ENCODE assay signal across 1 cellular context in the genomic region with DNA sequence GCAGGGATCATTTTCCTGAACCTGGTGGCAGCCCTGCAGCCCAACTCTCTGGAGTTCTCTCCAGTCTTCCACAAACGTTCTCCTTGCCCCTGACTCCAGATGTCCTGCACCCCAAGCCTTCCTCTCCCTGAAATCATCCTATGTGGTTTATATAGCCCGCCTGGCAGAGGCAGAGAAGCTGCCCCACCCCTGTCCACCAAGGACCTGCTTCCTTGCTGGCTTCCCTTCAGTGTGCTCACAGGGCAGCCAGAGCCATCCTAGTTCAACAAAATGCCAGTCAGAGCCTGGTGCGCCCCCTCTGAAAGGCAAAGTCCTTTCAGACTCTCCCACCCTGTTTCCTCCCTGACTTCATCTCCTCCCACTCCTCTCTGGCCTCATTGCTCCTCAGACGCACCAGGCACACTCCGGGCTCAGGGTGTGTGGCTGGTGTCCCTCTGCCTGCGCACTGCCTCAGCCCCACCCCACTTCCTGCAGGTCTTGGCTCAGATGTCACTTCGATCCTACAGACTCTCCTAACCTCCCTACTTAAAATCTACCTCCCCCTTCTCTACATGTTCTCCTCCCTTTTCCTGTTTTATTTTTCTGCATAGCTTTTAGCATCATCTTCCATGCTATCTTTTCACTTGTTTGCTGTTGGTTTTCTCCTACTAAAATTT.
TF ChIP-seq lines count a peak whose summit lies in the region.

No MANE protein-coding gene starts in this region.

TF ChIP-seq in K562, 482 proteins besides CTCF, POLR2A, EP300 and RAD21:
- peak; percentile 56 to 58; a peak in 2 of 4 replicates for TF ChIP-seq NRF1 (conservative IDR thresholded peaks at IDR 0.05 in 1 of 2, IDR thresholded peaks at IDR 0.05 in 1 of 2)
- no peak for TF ChIP-seq ETV6 (IDR thresholded peaks at IDR 0.05; ENCODE audit: borderline replicate concordance in 1 of 2, low read depth in 2 of 2, low read length in 1 of 2)
- no peak for TF ChIP-seq ETV6 (CRISPR knock-in tag; IDR thresholded peaks at IDR 0.05; ENCODE audit: borderline replicate concordance)
